In genomic region chr17:28227278-28228108, GRCh38 we compare ENCODE assay signal across 8 cellular contexts.
DNase-seq lines count a peak whose midpoint lies in the region; ATAC-seq and TF ChIP-seq lines count a peak whose summit lies in the region.

No MANE protein-coding gene starts in this region.

- peaks cover 52% of the 10 kb centered on the region for H3K27me3 Mint-ChIP-seq in activated T-cell treated with anti-CD3 and anti-CD28 coated beads, Interleukin-2, amount 50 U/mL, for 4 hours (ENCODE audit: low read depth)

- H3K36me3 Mint-ChIP-seq in activated T-cell treated with anti-CD3 and anti-CD28 coated beads, Interleukin-2, amount 50 U/mL, for 4 hours (ENCODE audit: insufficient read depth): no peaks in the 10 kb centered on the region

- TF ChIP-seq CTCF in foreskin keratinocyte (conservative IDR thresholded peaks at IDR 0.05) (peak; percentile 50), omental fat pad (IDR thresholded peaks at IDR 0.05) (no peak)

- H3K4me1 Mint-ChIP-seq in activated T-cell treated with anti-CD3 and anti-CD28 coated beads, Interleukin-2, amount 50 U/mL, for 4 hours (ENCODE audit: low read depth): peaks cover 12% of the 10 kb centered on the region

- DNase-seq in DMS79 treated with DMSO at 0.1 percent for 48 hours (lab: John Stamatoyannopoulos, UW) (peak; percentile 95), NCI-H1417 treated with DMSO at 0.1 percent for 48 hours (lab: John Stamatoyannopoulos, UW) (peak; percentile 87), foreskin keratinocyte (peak; percentile 72 to 84), omental fat pad (ENCODE audit: low spot score) (no peak), foreskin melanocyte (no peak), globus pallidus (ENCODE audit: low spot score) (no peak)
- no peak for DNase-seq in activated T-cell treated with anti-CD3 and anti-CD28 coated beads, Interleukin-2, amount 50 U/mL, for 4 hours

- peak; percentile 54 to 60 for ATAC-seq in activated T-cell treated with anti-CD3 and anti-CD28 coated beads, Interleukin-2, amount 50 U/mL, for 4 hours
- ATAC-seq in foreskin keratinocyte: peak; percentile 89
- peak; percentile 64 for ATAC-seq in omental fat pad (ENCODE audit: low FRiP score)
- no peak for ATAC-seq in GM19397 (IDR thresholded peaks at IDR 0.05; ENCODE audit: unreplicated experiment)

- no peaks in the 10 kb centered on the region for H3K4me1 ChIP-seq in foreskin keratinocyte

- peak overlapping the region; percentile 77 for H3K4me3 Mint-ChIP-seq in activated T-cell treated with anti-CD3 and anti-CD28 coated beads, Interleukin-2, amount 50 U/mL, for 4 hours

- no peaks in the 10 kb centered on the region for H3K27me3 ChIP-seq in foreskin keratinocyte

- no peaks in the 10 kb centered on the region for H3K9me3 Mint-ChIP-seq in activated T-cell treated with anti-CD3 and anti-CD28 coated beads, Interleukin-2, amount 50 U/mL, for 4 hours

- H3K27ac ChIP-seq in foreskin keratinocyte: peak overlapping the region; percentile 45

Comparison
In these comparisons a context has a peak if more than half of its experiments do, and no peak if none do; other contexts are left out.
1. DNase-seq: peak in DMS79 treated with DMSO at 0.1 percent for 48 hours (single experiment), NCI-H1417 treated with DMSO at 0.1 percent for 48 hours (single experiment) and foreskin keratinocyte (2 of 2); none in activated T-cell treated with anti-CD3 and anti-CD28 coated beads, Interleukin-2, amount 50 U/mL, for 4 hours (single experiment), omental fat pad (single experiment), foreskin melanocyte (single experiment) and globus pallidus (single experiment).